ENCODE assay signal across 8 cellular contexts in genomic region chr1:9239622-9240401, GRCh38. TPM values are rescaled to one million over a fixed set of nuclear protein-coding genes. Genes with fewer than 3 reads are reported as not detected.
DNase-seq lines count a peak whose midpoint lies in the region; TF ChIP-seq lines count a peak whose summit lies in the region.

No MANE protein-coding gene starts in this region.

- DNase-seq in CD8-positive, alpha-beta memory T cell: peak in 3 of 5 donors; percentile 12 to 46 (median 21)
- DNase-seq in Jurkat, Clone E6-1 (ENCODE audit: low read depth, low spot score): peak; percentile 94
- peak; percentile 40 for DNase-seq in activated CD8-positive, alpha-beta memory T cell treated with anti-CD3 and anti-CD28 coated beads, Interleukin-2, amount 50 U/mL, for 4 hours
- DNase-seq in fibroblast of the aortic adventitia (ENCODE audit: low read depth): peak; percentile 47
- no peak for DNase-seq in NCI-H2107 treated with DMSO at 0.1 percent for 48 hours (lab: John Stamatoyannopoulos, UW; ENCODE audit: unreplicated experiment)
- no peak for DNase-seq in NCI-H345 (lab: John Stamatoyannopoulos, UW)
- DNase-seq in DMS79 (lab: John Stamatoyannopoulos, UW): no peak

- no peaks in the 10 kb centered on the region for H3K36me3 ChIP-seq in CD8-positive, alpha-beta memory T cell (ENCODE audit: insufficient read depth, low read length)
- no peaks in the 10 kb centered on the region for H3K36me3 ChIP-seq in rectal smooth muscle tissue (ENCODE audit: control insufficient read depth, insufficient read depth, low read length)

- H3K36me3 Mint-ChIP-seq in CD8-positive, alpha-beta memory T cell: peaks cover 0 to 2% (median 1%) of the 10 kb centered on the region in 3 donors

- H3K4me3 Mint-ChIP-seq in CD8-positive, alpha-beta memory T cell: peak overlapping the region; percentile 40 to 77 (median 68)

- no peaks in the 10 kb centered on the region for H3K27me3 ChIP-seq in CD8-positive, alpha-beta memory T cell (ENCODE audit: insufficient read depth, low read length, poor library complexity, severe bottlenecking)
- H3K27me3 ChIP-seq in rectal smooth muscle tissue (ENCODE audit: control insufficient read depth, insufficient read depth, low read length): no peaks in the 10 kb centered on the region

- no peak overlapping the region for H3K9ac ChIP-seq in rectal smooth muscle tissue (ENCODE audit: low read length)

- H3K27ac Mint-ChIP-seq in CD8-positive, alpha-beta memory T cell: peak overlapping the region in 5 of 8 donors; percentile 15 to 80 (median 54)

- CTCF ChIA-PET in CD8-positive, alpha-beta memory T cell (lab: Charles Lee): no interaction called here

- H3K9me3 ChIP-seq in CD8-positive, alpha-beta memory T cell (ENCODE audit: low read length): no peaks in the 10 kb centered on the region

- H3K4me3 ChIP-seq in CD8-positive, alpha-beta memory T cell (ENCODE audit: low read length): no peak overlapping the region
- peak overlapping the region; percentile 34 for H3K4me3 ChIP-seq in Jurkat, Clone E6-1 (ENCODE audit: low read length)
- no peak overlapping the region for H3K4me3 ChIP-seq in fibroblast of the aortic adventitia (ENCODE audit: low read depth, low read length)
- no peak overlapping the region for H3K4me3 ChIP-seq in rectal smooth muscle tissue (ENCODE audit: low read length)

- H3K27ac ChIP-seq in CD8-positive, alpha-beta memory T cell (ENCODE audit: low read depth, low read length): no peak overlapping the region
- H3K27ac ChIP-seq in rectal smooth muscle tissue (ENCODE audit: low read depth, low read length): peak overlapping the region; percentile 68

- no peaks in the 10 kb centered on the region for H3K27me3 Mint-ChIP-seq in CD8-positive, alpha-beta memory T cell

- POLR2A ChIA-PET in CD8-positive, alpha-beta memory T cell (lab: Charles Lee): no interaction called here

- H3K4me1 ChIP-seq in CD8-positive, alpha-beta memory T cell (ENCODE audit: insufficient read depth, low read length): peaks cover 45% of the 10 kb centered on the region
- peaks cover 27% of the 10 kb centered on the region for H3K4me1 ChIP-seq in rectal smooth muscle tissue (ENCODE audit: control insufficient read depth, insufficient read depth, low read length)

- peaks cover 47 to 63% (median 54%) of the 10 kb centered on the region in 3 donors for H3K4me1 Mint-ChIP-seq in CD8-positive, alpha-beta memory T cell

- no peak for TF ChIP-seq CTCF in fibroblast of the aortic adventitia (IDR thresholded peaks at IDR 0.05; ENCODE audit: insufficient read depth, low read length)

- H3K9me3 Mint-ChIP-seq in CD8-positive, alpha-beta memory T cell: no peaks in the 10 kb centered on the region

RNA-seq across cellular contexts. Expression of gene H6PD, which starts 5.2 kb away (rescaled TPM):
- 1 to 10 TPM; 7.8 to 7.9 TPM for total RNA-seq in CD8-positive, alpha-beta memory T cell
- polyA plus RNA-seq in CD8-positive, alpha-beta memory T cell: 11.6 TPM
- 3.5 TPM for polyA plus RNA-seq in Jurkat, Clone E6-1 (2012; ENCODE audit: insufficient read depth, insufficient read length)
- total RNA-seq in fibroblast of the aortic adventitia (ENCODE audit: low replicate concordance): 30.7 and 36.9 TPM in 2 replicates

RNA-seq across cellular contexts. Expression of gene SPSB1, which starts 52.9 kb away (rescaled TPM):
- total RNA-seq in CD8-positive, alpha-beta memory T cell: 1 to 10 TPM in 1 of 2 experiments, under 1 TPM in 1; 0.92 to 1.2 TPM
- polyA plus RNA-seq in CD8-positive, alpha-beta memory T cell: 2.8 TPM
- 6.8 TPM for polyA plus RNA-seq in Jurkat, Clone E6-1 (2012; ENCODE audit: insufficient read depth, insufficient read length)
- 18.2 and 37.6 TPM in 2 replicates for total RNA-seq in fibroblast of the aortic adventitia (ENCODE audit: low replicate concordance)

Comparison
In these comparisons a context has a peak if more than half of its experiments do, and no peak if none do; other contexts are left out.
1. DNase-seq: peak in CD8-positive, alpha-beta memory T cell (3 of 5), Jurkat, Clone E6-1 (single experiment), activated CD8-positive, alpha-beta memory T cell treated with anti-CD3 and anti-CD28 coated beads, Interleukin-2, amount 50 U/mL, for 4 hours (single experiment) and fibroblast of the aortic adventitia (single experiment); none in NCI-H2107 treated with DMSO at 0.1 percent for 48 hours (single experiment), NCI-H345 (single experiment) and DMS79 (single experiment).